In genomic region chr17:27241346-27241946, GRCh38 we compare ENCODE assay signal across 8 cellular contexts. TPM values are rescaled to one million over a fixed set of nuclear protein-coding genes. Genes with fewer than 3 reads are reported as not detected.
DNase-seq lines count a peak whose midpoint lies in the region; ATAC-seq and TF ChIP-seq lines count a peak whose summit lies in the region.

No MANE protein-coding gene starts in this region.

- no peaks in the 10 kb centered on the region for H3K9me3 Mint-ChIP-seq in activated T-helper 17 cell treated with anti-CD3 and anti-CD28 coated beads, Interleukin-2, amount 50 U/mL, for 72 hours

- peaks cover 8% of the 10 kb centered on the region for H3K27me3 Mint-ChIP-seq in activated T-helper 17 cell treated with anti-CD3 and anti-CD28 coated beads, Interleukin-2, amount 50 U/mL, for 72 hours

- no peaks in the 10 kb centered on the region for H3K36me3 Mint-ChIP-seq in activated T-helper 17 cell treated with anti-CD3 and anti-CD28 coated beads, Interleukin-2, amount 50 U/mL, for 72 hours (ENCODE audit: low read depth)

- DNase-seq in prostate gland (ENCODE audit: low spot score) (peak; percentile 76), left ventricle myocardium superior (no peak), left lobe of liver (ENCODE audit: low spot score) (no peak), activated gamma-delta T cell treated with Interleukin-2 at 50 U/mL for 16 hours (no peak), cortex of kidney (lab: John Stamatoyannopoulos, UW) (no peak)

- peaks cover 2% of the 10 kb centered on the region for H3K4me1 ChIP-seq in prostate gland (replicated peaks)

- peak overlapping the region; percentile 10 to 21 for H3K27ac ChIP-seq in prostate gland

- peaks cover 9% of the 10 kb centered on the region for H3K4me1 Mint-ChIP-seq in activated T-helper 17 cell treated with anti-CD3 and anti-CD28 coated beads, Interleukin-2, amount 50 U/mL, for 72 hours

- intact Hi-C loops in prostate gland (cut with DNase I), result loop anchor here (5.0 kb wide), 1 partner anchor 216 kb away; the partner anchor contains the start of gene KSR1
- intact Hi-C loops in left ventricle myocardium superior (cut with micrococcal nuclease), result no loop called here

- no peaks in the 10 kb centered on the region for H3K27me3 ChIP-seq in prostate gland (replicated peaks; ENCODE audit: insufficient read depth)

- no peak for TF ChIP-seq CTCF in prostate gland (IDR thresholded peaks at IDR 0.05)

- no peak overlapping the region for H3K27ac Mint-ChIP-seq in activated T-helper 17 cell treated with anti-CD3 and anti-CD28 coated beads, Interleukin-2, amount 50 U/mL, for 72 hours

- H3K9me3 ChIP-seq in prostate gland, result no peaks in the 10 kb centered on the region

- WGBS in prostate gland, result 50% methylated on average over 5 of the region's 5 CpGs

- H3K4me3 ChIP-seq in prostate gland, result peak overlapping the region in 1 of 2 donors; percentile 0

- TF ChIP-seq POLR2A in prostate gland (IDR thresholded peaks at IDR 0.05), result no peak

- no peak overlapping the region for H3K4me3 Mint-ChIP-seq in activated T-helper 17 cell treated with anti-CD3 and anti-CD28 coated beads, Interleukin-2, amount 50 U/mL, for 72 hours

- no peaks in the 10 kb centered on the region for H3K36me3 ChIP-seq in prostate gland

- ATAC-seq in GM18870 (IDR thresholded peaks at IDR 0.05; ENCODE audit: unreplicated experiment), result peak; percentile 44
- peak; percentile 41 for ATAC-seq in HG02763 (IDR thresholded peaks at IDR 0.05; ENCODE audit: unreplicated experiment)
- ATAC-seq in activated T-helper 17 cell treated with anti-CD3 and anti-CD28 coated beads, Interleukin-2, amount 50 U/mL, for 72 hours (replicated peaks), result peak; percentile 46
- ATAC-seq in left ventricle myocardium superior, result no peak
- no peak for ATAC-seq in left lobe of liver

RNA-seq across cellular contexts. Expression of gene WSB1, which starts 52.5 kb away (rescaled TPM):
- 100 to 1,000 TPM; 118 to 403 TPM for total RNA-seq in activated T-helper 17 cell treated with anti-CD3 and anti-CD28 coated beads, Interleukin-2, amount 50 U/mL, for 72 hours
- total RNA-seq in prostate gland (100 to 1,000 TPM in 1 of 2 donors, 10 to 100 TPM in 1; 45.7 to 116 TPM), left ventricle myocardium superior (47.9 TPM), left lobe of liver (37.5 TPM)

Comparison
In these comparisons a context has a peak if more than half of its experiments do, and no peak if none do; other contexts are left out.
1. ATAC-seq: peak in GM18870 (single experiment), HG02763 (single experiment) and activated T-helper 17 cell treated with anti-CD3 and anti-CD28 coated beads, Interleukin-2, amount 50 U/mL, for 72 hours (single experiment); none in left ventricle myocardium superior (single experiment) and left lobe of liver (single experiment).